ENCODE assay signal across 16 cellular contexts in the genomic region with DNA sequence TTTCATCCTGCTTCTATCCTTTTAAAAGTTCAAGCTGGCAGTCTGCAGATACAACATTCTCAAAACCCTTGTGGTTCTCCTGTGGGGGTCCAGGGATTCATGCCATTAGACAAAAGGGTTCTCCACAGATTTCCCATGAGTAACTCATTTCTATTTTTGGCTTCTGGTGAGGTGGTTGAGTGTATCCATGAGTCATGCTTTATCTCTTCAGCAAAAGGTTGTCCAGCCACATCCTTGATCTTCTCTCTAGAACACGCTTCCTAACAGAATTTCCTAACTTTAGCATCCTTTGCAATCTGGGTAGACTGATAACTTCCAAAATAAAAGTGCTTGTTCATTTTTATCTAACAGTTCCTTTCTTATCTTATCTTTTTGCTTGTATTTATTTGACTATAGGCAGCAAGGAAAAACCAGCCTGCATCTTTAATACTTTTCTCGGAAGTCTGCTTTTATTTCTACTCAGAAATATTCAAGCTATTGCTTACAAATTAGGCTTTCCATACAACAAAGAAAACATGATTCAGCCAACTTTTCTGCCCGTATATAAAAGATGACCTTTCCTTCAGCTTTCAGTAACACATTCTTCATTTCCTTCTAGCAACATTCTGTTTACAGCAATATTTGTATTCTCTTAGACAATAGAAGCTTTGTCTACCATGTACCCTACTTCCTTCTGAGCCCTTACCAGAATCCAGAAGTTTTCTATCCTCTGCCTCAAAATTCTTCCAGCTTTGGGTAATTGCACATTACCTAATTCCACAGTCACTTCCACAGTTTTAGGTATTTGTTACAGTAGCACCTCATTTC.
A peak's percentile ranks its signal among the peaks of the same experiment; 100 is the strongest.
DNase-seq lines count a peak whose midpoint lies in the region; ATAC-seq, FAIRE-seq and TF ChIP-seq lines count a peak whose summit lies in the region.
"Had no signal": no experiment of that assay in that cellular context is flagged by ENCODE, and none has a peak within 500 bp of the region (broad histone marks: within the 10 kb centered on the region; RNA-seq: fewer than 3 reads in every experiment).

No MANE protein-coding gene starts in this region.

- no peak overlapping the region for H3K4me3 Mint-ChIP-seq in stimulated activated effector memory CD8-positive, alpha-beta T cell treated with anti-CD3 and anti-CD28 coated beads, Interleukin-12 subunit alpha, Interleukin-12 subunit beta, amount 100 ng/mL, for 72 hours
- H3K4me3 Mint-ChIP-seq: B cell had no signal

- intact Hi-C loops in HCT116 (cut with micrococcal nuclease): no loop called here

- H2AFZ ChIP-seq in HCT116 (ENCODE audit: low read depth, low read length, poor library complexity, severe bottlenecking): no peak overlapping the region

- no peak overlapping the region for H3K4me2 ChIP-seq in A549
- H3K4me2 ChIP-seq in HCT116 (ENCODE audit: low read length): peak overlapping the region; percentile 11; the same call in 1 of the 2 replicates

- no peaks in the 10 kb centered on the region for H3K9me2 ChIP-seq in HCT116 (ENCODE audit: insufficient read depth)

- no peaks in the 10 kb centered on the region for H4K20me1 ChIP-seq in HCT116 (ENCODE audit: insufficient read depth)

- no peaks in the 10 kb centered on the region for H3K4me1 Mint-ChIP-seq in stimulated activated effector memory CD8-positive, alpha-beta T cell treated with anti-CD3 and anti-CD28 coated beads, Interleukin-12 subunit alpha, Interleukin-12 subunit beta, amount 100 ng/mL, for 72 hours
- H3K4me1 Mint-ChIP-seq: B cell had no signal

- H3K36me3 Mint-ChIP-seq in stimulated activated effector memory CD8-positive, alpha-beta T cell treated with anti-CD3 and anti-CD28 coated beads, Interleukin-12 subunit alpha, Interleukin-12 subunit beta, amount 100 ng/mL, for 72 hours: no peaks in the 10 kb centered on the region

- TF ChIP-seq RAD21 in A549 (conservative IDR thresholded peaks at IDR 0.05 in 1 of 2, IDR thresholded peaks at IDR 0.05 in 1 of 2): no peak
- TF ChIP-seq RAD21 in HCT116 (IDR thresholded peaks at IDR 0.05; ENCODE audit: low read depth): no peak

- H3K9ac ChIP-seq in HCT116 (ENCODE audit: low read length): no peak overlapping the region

- POLR2A ChIA-PET in A549 (lab: Yijun Ruan, JAX) (no interaction called here), HCT116 (lab: Charles Lee) (no interaction called here)

- no peak overlapping the region for H3K4me3 ChIP-seq in A549
- H3K4me3 ChIP-seq in HCT116 (replicated peaks in 1 of 2; ENCODE audit: low read depth in 1 of 2, low read length in 2 of 2): no peak overlapping the region

- no peak for TF ChIP-seq POLR2A in A549 (IDR thresholded peaks at IDR 0.05; ENCODE audit: low read length)
- TF ChIP-seq POLR2A in HCT116 (IDR thresholded peaks at IDR 0.05; ENCODE audit: borderline replicate concordance, extremely low read depth, insufficient read depth, insufficient read length): no peak

- TF ChIP-seq CTCF in A549 (IDR thresholded peaks at IDR 0.05): no peak
- no peak for TF ChIP-seq CTCF in HCT116 (IDR thresholded peaks at IDR 0.05 in 2 of 3, conservative IDR thresholded peaks at IDR 0.05 in 1 of 3; ENCODE audit: borderline replicate concordance in 1 of 3, insufficient read depth in 1 of 3, low read depth in 2 of 3, low read length in 2 of 3)

- RAD21 ChIA-PET in HCT116 (lab: Charles Lee; ENCODE audit: low non-redundant PET in 1 of 2, low total read pairs in 2 of 2, uncharacterized antibody in 2 of 2, unreplicated experiment in 2 of 2): no interaction called here

- no peak for ATAC-seq in A549
- no peak for ATAC-seq in HCT116
- ATAC-seq in stimulated activated effector memory CD8-positive, alpha-beta T cell treated with anti-CD3 and anti-CD28 coated beads, Interleukin-12 subunit alpha, Interleukin-12 subunit beta, amount 100 ng/mL, for 72 hours: no peak

- H3K27ac Mint-ChIP-seq in stimulated activated effector memory CD8-positive, alpha-beta T cell treated with anti-CD3 and anti-CD28 coated beads, Interleukin-12 subunit alpha, Interleukin-12 subunit beta, amount 100 ng/mL, for 72 hours: no peak overlapping the region
- H3K27ac Mint-ChIP-seq: B cell had no signal

- H3K27me3 ChIP-seq in HCT116 (ENCODE audit: insufficient read depth, low read length): no peaks in the 10 kb centered on the region

- 53% methylated on average over 3 of the region's 3 CpGs for WGBS in A549 (ENCODE audit: missing lambda C conversion rate)

- no peak for TF ChIP-seq EP300 in A549 (IDR thresholded peaks at IDR 0.05)

- H3K4me1 ChIP-seq in A549: 0 out of 3 replicates have a peak, but pooled peaks cover 4% of the 10 kb centered on the region
- peaks cover 0 to 11% of the 10 kb centered on the region in 2 experiments; a peak in 2 of 4 replicates for H3K4me1 ChIP-seq in HCT116 (ENCODE audit: control insufficient read depth in 1 of 2, insufficient read depth in 2 of 2, low read length in 2 of 2)

- H3K9me3 Mint-ChIP-seq in stimulated activated effector memory CD8-positive, alpha-beta T cell treated with anti-CD3 and anti-CD28 coated beads, Interleukin-12 subunit alpha, Interleukin-12 subunit beta, amount 100 ng/mL, for 72 hours: peaks cover 20% of the 10 kb centered on the region

- no peaks in the 10 kb centered on the region for H3K79me2 ChIP-seq in HCT116 (ENCODE audit: insufficient read depth, low read length)

- H3K27ac ChIP-seq in A549: no peak overlapping the region
- no peak overlapping the region for H3K27ac ChIP-seq in HCT116 (ENCODE audit: low read depth, low read length)

- DNase-seq in A549 (ENCODE audit: low read depth in 1 of 2, low spot score in 1 of 2) (no peak), HCT116 (ENCODE audit: low read depth, low spot score) (no peak), amniotic epithelial cell (ENCODE audit: low read depth) (peak; percentile 96), foreskin melanocyte (peak; percentile 92), T-helper 1 cell (no peak), mucosa of gallbladder (ENCODE audit: low spot score) (no peak)
- no peak for DNase-seq in stimulated activated effector memory CD8-positive, alpha-beta T cell treated with anti-CD3 and anti-CD28 coated beads, Interleukin-12 subunit alpha, Interleukin-12 subunit beta, amount 100 ng/mL, for 72 hours (ENCODE audit: low spot score in 2 of 2)
- no peak for DNase-seq in activated CD4-positive, alpha-beta T cell treated with anti-CD3 and anti-CD28 coated beads, Interleukin-2, amount 50 U/mL, for 4 hours
- DNase-seq: activated T-cell treated with anti-CD3 and anti-CD28 coated beads, Interleukin-2, amount 50 U/mL, for 48 hours; caudate nucleus; NCI-H2171 treated with DMSO at 0.1 percent for 48 hours; posterior cingulate gyrus; stimulated activated CD4-positive, alpha-beta T cell treated with anti-CD3 and anti-CD28 coated beads, Interleukin-4, amount 100 ng/mL, for 24 hours; substantia nigra had no signal

- H3K9me3 ChIP-seq in A549 (peaks cover 61% of the 10 kb centered on the region), HCT116 (ENCODE audit: control insufficient read depth in 1 of 2, insufficient read depth in 1 of 2, low read depth in 1 of 2, low read length in 2 of 2) (peaks cover 14 to 19% of the 10 kb centered on the region in 2 experiments; a peak in 3 of 4 replicates)

- no peaks in the 10 kb centered on the region for H3K36me3 ChIP-seq in HCT116 (ENCODE audit: control insufficient read depth in 1 of 2, insufficient read depth in 2 of 2, low read length in 2 of 2)

- no TSS peak for BruUV-seq in HCT116 (replicated peaks; lab: Mats Ljungman, UMichigan)

- FAIRE-seq in A549 (lab: Jason Lieb, UNC): no peak
- FAIRE-seq: H1 had no signal

- CTCF ChIA-PET in A549 (lab: Yijun Ruan, JAX): interaction anchor here (1.1 to 1.6 kb wide), 2 partner anchors 62 to 81 kb away, joined by 3 to 5 read pairs; no protein-coding TSS in a partner anchor
- CTCF ChIA-PET in HCT116 (lab: Charles Lee): no interaction called here

TF ChIP-seq in A549, 52 proteins besides CTCF, POLR2A, EP300 and RAD21:
- TF ChIP-seq CBX8 (IDR thresholded peaks at IDR 0.05) (no peak), FOSL2 (IDR thresholded peaks at IDR 0.05) (no peak), FOSL2 (CRISPR knock-in tag; IDR thresholded peaks at IDR 0.05) (peak; percentile 35; the same call in 1 of the 2 replicates), KDM5A (IDR thresholded peaks at IDR 0.05) (no peak), MYC (IDR thresholded peaks at IDR 0.05; ENCODE audit: borderline replicate concordance, low read length) (no peak), POLR2AphosphoS2 (conservative IDR thresholded peaks at IDR 0.05; ENCODE audit: low read length) (no peak)
- TF ChIP-seq, protein P1, sequence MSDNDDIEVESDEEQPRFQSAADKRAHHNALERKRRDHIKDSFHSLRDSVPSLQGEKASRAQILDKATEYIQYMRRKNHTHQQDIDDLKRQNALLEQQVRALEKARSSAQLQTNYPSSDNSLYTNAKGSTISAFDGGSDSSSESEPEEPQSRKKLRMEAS (IDR thresholded peaks at IDR 0.05): no peak

TF ChIP-seq in HCT116, 20 proteins besides CTCF, POLR2A, EP300 and RAD21:
- TF ChIP-seq ZNF274 (IDR thresholded peaks at IDR 0.05; ENCODE audit: low read depth, low read length) (no peak), FOSL1 (IDR thresholded peaks at IDR 0.05; ENCODE audit: low read depth) (peak; percentile 21; the same call in 1 of the 2 replicates), SIN3A (IDR thresholded peaks at IDR 0.05; ENCODE audit: low read depth) (no peak)

Comparison
In these comparisons a context has a peak if more than half of its experiments do, and no peak if none do; other contexts are left out.
1. DNase-seq: peak in amniotic epithelial cell (single experiment) and foreskin melanocyte (single experiment); none in A549 (0 of 2), HCT116 (single experiment), T-helper 1 cell (0 of 5), stimulated activated effector memory CD8-positive, alpha-beta T cell treated with anti-CD3 and anti-CD28 coated beads, Interleukin-12 subunit alpha, Interleukin-12 subunit beta, amount 100 ng/mL, for 72 hours (0 of 2), activated CD4-positive, alpha-beta T cell treated with anti-CD3 and anti-CD28 coated beads, Interleukin-2, amount 50 U/mL, for 4 hours (0 of 2) and mucosa of gallbladder (single experiment).